ENCODE assay signal across 24 cellular contexts in genomic region chr19:34230833-34231232, GRCh38. TPM values are rescaled to one million over a fixed set of nuclear protein-coding genes. Genes with fewer than 3 reads are reported as not detected.
DNase-seq lines count a peak whose midpoint lies in the region; ATAC-seq and TF ChIP-seq lines count a peak whose summit lies in the region.
"Had no signal": no experiment of that assay in that cellular context is flagged by ENCODE, and none has a peak within 500 bp of the region (broad histone marks: within the 10 kb centered on the region; RNA-seq: fewer than 3 reads in every experiment).

No MANE protein-coding gene starts in this region.

- peaks cover 18% of the 10 kb centered on the region for H3K4me1 ChIP-seq in HUES48 (ENCODE audit: control insufficient read depth, insufficient read depth, low read length)
- H3K4me1 ChIP-seq in smooth muscle cell (ENCODE audit: low read depth), result no peaks in the 10 kb centered on the region

- DNase-seq in Ammon's horn (ENCODE audit: low spot score) (peak; percentile 54), nephron progenitor cell (no peak), iPS-NIHi7 (ENCODE audit: extremely low spot score) (no peak), smooth muscle cell (lab: John Stamatoyannopoulos, UW; ENCODE audit: unreplicated experiment) (no peak)
- no peak for DNase-seq in activated T-helper 2 cell treated with anti-CD3 and anti-CD28 coated beads, Interferon-gamma antibody, Interleukin-2, Interleukin-4, amounts not matched to agents 10 μg/mL and 5 μg/mL and 100 μg/mL, durations not matched to agents 14 hours and 24 hours and 36 hours (ENCODE audit: low spot score)
- no peak for DNase-seq in effector memory CD8-positive, alpha-beta T cell
- DNase-seq: activated CD4-positive, alpha-beta T cell treated with anti-CD3 and anti-CD28 coated beads, Interleukin-2, amount 50 U/mL, for 4 hours; activated CD8-positive, alpha-beta memory T cell treated with anti-CD3 and anti-CD28 coated beads, Interleukin-2, amount 50 U/mL, for 4 hours; esophagus squamous epithelium; islet precursor cell; NCI-H1048; NCI-H1930; NCI-H526; sigmoid colon; stomach had no signal

- no peak overlapping the region for H3K4me2 ChIP-seq in smooth muscle cell
- H3K4me2 ChIP-seq: BLaER1 had no signal

- peak overlapping the region; percentile 45 for H3K27ac Mint-ChIP-seq in nephron progenitor cell
- H3K27ac Mint-ChIP-seq in activated T-helper 2 cell treated with anti-CD3 and anti-CD28 coated beads, Interferon-gamma antibody, Interleukin-2, Interleukin-4, amounts not matched to agents 10 μg/mL and 5 μg/mL and 100 μg/mL, durations not matched to agents 14 hours and 24 hours and 36 hours, result no peak overlapping the region
- H3K27ac Mint-ChIP-seq in effector memory CD8-positive, alpha-beta T cell, result no peak overlapping the region
- H3K27ac Mint-ChIP-seq: activated T-helper 17 cell treated with anti-CD3 and anti-CD28 coated beads, Interleukin-2, amount 50 U/mL, for 72 hours; T-helper 1 cell treated with Interleukin-12 subunit alpha and Interleukin-12 subunit beta and Interleukin-4 antibody, amounts not matched to agents 30 μg/mL and 1 μg/mL, for 36 hours; type B pancreatic cell had no signal

- H3K4me3 ChIP-seq in HUES48 (ENCODE audit: low read depth, low read length), result no peak overlapping the region
- H3K4me3 ChIP-seq in smooth muscle cell, result no peak overlapping the region
- H3K4me3 ChIP-seq: BLaER1, esophagus squamous epithelium, HAP-1, prostate gland, sigmoid colon, stomach had no signal

- no peaks in the 10 kb centered on the region for H3K79me2 ChIP-seq in smooth muscle cell (ENCODE audit: low read depth)

- H3K27ac ChIP-seq in HUES48 (ENCODE audit: low read depth, low read length), result peak overlapping the region; percentile 36
- H3K27ac ChIP-seq in cingulate gyrus (ENCODE audit: low read depth, low read length), result peak overlapping the region; percentile 51
- H3K27ac ChIP-seq in smooth muscle cell (ENCODE audit: low read depth), result no peak overlapping the region
- H3K27ac ChIP-seq: BLaER1, esophagus squamous epithelium, prostate gland, sigmoid colon, stomach had no signal

- intact Hi-C loops in activated T-helper 2 cell treated with anti-CD3 and anti-CD28 coated beads, Interferon-gamma antibody, Interleukin-2, Interleukin-4, amounts not matched to agents 10 μg/mL and 5 μg/mL and 100 μg/mL, durations not matched to agents 14 hours and 24 hours and 36 hours (cut with micrococcal nuclease), result no loop called here

- no peaks in the 10 kb centered on the region for H3K27me3 Mint-ChIP-seq in nephron progenitor cell (ENCODE audit: low read depth, poor library complexity)
- no peaks in the 10 kb centered on the region for H3K27me3 Mint-ChIP-seq in activated T-helper 2 cell treated with anti-CD3 and anti-CD28 coated beads, Interferon-gamma antibody, Interleukin-2, Interleukin-4, amounts not matched to agents 10 μg/mL and 5 μg/mL and 100 μg/mL, durations not matched to agents 14 hours and 24 hours and 36 hours (ENCODE audit: low read depth)
- H3K27me3 Mint-ChIP-seq in effector memory CD8-positive, alpha-beta T cell, result no peaks in the 10 kb centered on the region
- H3K27me3 Mint-ChIP-seq: activated T-helper 17 cell treated with anti-CD3 and anti-CD28 coated beads, Interleukin-2, amount 50 U/mL, for 72 hours; type B pancreatic cell had no signal

- TF ChIP-seq CTCF in nephron progenitor cell (IDR thresholded peaks at IDR 0.05) (no peak), smooth muscle cell (IDR thresholded peaks at IDR 0.05; ENCODE audit: borderline replicate concordance, insufficient read depth, poor library complexity, severe bottlenecking) (no peak)

- H3K4me3 Mint-ChIP-seq in nephron progenitor cell, result no peak overlapping the region
- no peak overlapping the region for H3K4me3 Mint-ChIP-seq in activated T-helper 2 cell treated with anti-CD3 and anti-CD28 coated beads, Interferon-gamma antibody, Interleukin-2, Interleukin-4, amounts not matched to agents 10 μg/mL and 5 μg/mL and 100 μg/mL, durations not matched to agents 14 hours and 24 hours and 36 hours (ENCODE audit: low read depth)
- H3K4me3 Mint-ChIP-seq in effector memory CD8-positive, alpha-beta T cell, result no peak overlapping the region
- H3K4me3 Mint-ChIP-seq: T-helper 1 cell treated with Interleukin-12 subunit alpha and Interleukin-12 subunit beta and Interleukin-4 antibody, amounts not matched to agents 30 μg/mL and 1 μg/mL, for 36 hours; type B pancreatic cell had no signal

- H3K9me3 ChIP-seq in HUES48 (ENCODE audit: control insufficient read depth, insufficient read depth, low read length) (no peaks in the 10 kb centered on the region), smooth muscle cell (replicated peaks; ENCODE audit: low read depth) (no peaks in the 10 kb centered on the region)
- H3K9me3 ChIP-seq: BLaER1, esophagus squamous epithelium, HAP-1, sigmoid colon, stomach had no signal

- no peak for ATAC-seq in effector memory CD8-positive, alpha-beta T cell (replicated peaks)
- ATAC-seq: activated T-helper 17 cell treated with anti-CD3 and anti-CD28 coated beads, Interleukin-2, amount 50 U/mL, for 72 hours; HepG2 had no signal

- peaks cover 47% of the 10 kb centered on the region for H4K20me1 ChIP-seq in smooth muscle cell (ENCODE audit: low read depth)

- H3K36me3 ChIP-seq in HUES48 (ENCODE audit: control insufficient read depth, insufficient read depth, low read length) (peaks cover 48% of the 10 kb centered on the region), smooth muscle cell (ENCODE audit: low read depth) (peaks cover 17% of the 10 kb centered on the region)
- H3K36me3 ChIP-seq: prostate gland had no signal

- H3F3A ChIP-seq in smooth muscle cell (ENCODE audit: low read depth), result peaks cover 32% of the 10 kb centered on the region

- peaks cover 64% of the 10 kb centered on the region for H3K36me3 Mint-ChIP-seq in nephron progenitor cell (ENCODE audit: low read depth)
- H3K36me3 Mint-ChIP-seq in activated T-helper 2 cell treated with anti-CD3 and anti-CD28 coated beads, Interferon-gamma antibody, Interleukin-2, Interleukin-4, amounts not matched to agents 10 μg/mL and 5 μg/mL and 100 μg/mL, durations not matched to agents 14 hours and 24 hours and 36 hours (ENCODE audit: low read depth), result peaks cover 61% of the 10 kb centered on the region
- peaks cover 47% of the 10 kb centered on the region for H3K36me3 Mint-ChIP-seq in effector memory CD8-positive, alpha-beta T cell (ENCODE audit: insufficient read depth)

- H2AFZ ChIP-seq in smooth muscle cell (ENCODE audit: low read depth), result no peak overlapping the region

- no peak overlapping the region for H3K9ac ChIP-seq in HUES48 (ENCODE audit: low read depth, low read length)
- H3K9ac ChIP-seq in smooth muscle cell (ENCODE audit: low read depth), result no peak overlapping the region
- H3K9ac ChIP-seq: BLaER1 had no signal

- no peaks in the 10 kb centered on the region for H3K9me3 Mint-ChIP-seq in nephron progenitor cell
- no peaks in the 10 kb centered on the region for H3K9me3 Mint-ChIP-seq in activated T-helper 2 cell treated with anti-CD3 and anti-CD28 coated beads, Interferon-gamma antibody, Interleukin-2, Interleukin-4, amounts not matched to agents 10 μg/mL and 5 μg/mL and 100 μg/mL, durations not matched to agents 14 hours and 24 hours and 36 hours
- H3K9me3 Mint-ChIP-seq in effector memory CD8-positive, alpha-beta T cell, result no peaks in the 10 kb centered on the region
- H3K9me3 Mint-ChIP-seq: activated T-helper 17 cell treated with anti-CD3 and anti-CD28 coated beads, Interleukin-2, amount 50 U/mL, for 72 hours; T-helper 1 cell treated with Interleukin-12 subunit alpha and Interleukin-12 subunit beta and Interleukin-4 antibody, amounts not matched to agents 30 μg/mL and 1 μg/mL, for 36 hours; type B pancreatic cell had no signal

- WGBS in smooth muscle cell (ENCODE audit: low lambda C conversion rate), result 96% methylated on average over 10 of the region's 10 CpGs

- H3K27me3 ChIP-seq in HUES48 (ENCODE audit: control insufficient read depth, insufficient read depth, low read length), result no peaks in the 10 kb centered on the region
- H3K27me3 ChIP-seq in smooth muscle cell (ENCODE audit: low read depth), result no peaks in the 10 kb centered on the region
- H3K27me3 ChIP-seq: BLaER1, esophagus squamous epithelium, sigmoid colon, stomach had no signal

- no peaks in the 10 kb centered on the region for H3K4me1 Mint-ChIP-seq in nephron progenitor cell
- H3K4me1 Mint-ChIP-seq in activated T-helper 2 cell treated with anti-CD3 and anti-CD28 coated beads, Interferon-gamma antibody, Interleukin-2, Interleukin-4, amounts not matched to agents 10 μg/mL and 5 μg/mL and 100 μg/mL, durations not matched to agents 14 hours and 24 hours and 36 hours (ENCODE audit: low read depth), result peaks cover 39% of the 10 kb centered on the region
- peaks cover 7 to 17% of the 10 kb centered on the region in 2 donors for H3K4me1 Mint-ChIP-seq in effector memory CD8-positive, alpha-beta T cell (ENCODE audit: low read depth in 2 of 2)

RNA-seq across cellular contexts. Expression of gene GARRE1, which starts 23.5 kb away (rescaled TPM):
- total RNA-seq in smooth muscle cell, result 15.6 and 17.8 TPM in 2 replicates
- 7.0 and 8.5 TPM in 2 replicates for polyA plus RNA-seq in smooth muscle cell
- 9.6 and 10.0 TPM in 2 replicates for total RNA-seq in activated T-helper 2 cell treated with anti-CD3 and anti-CD28 coated beads, Interferon-gamma antibody, Interleukin-2, Interleukin-4, amounts not matched to agents 10 μg/mL and 5 μg/mL and 100 μg/mL, durations not matched to agents 14 hours and 24 hours and 36 hours

RNA-seq across cellular contexts. Expression of gene LSM14A, which starts 58.5 kb away (rescaled TPM):
- 90.9 and 97.6 TPM in 2 replicates for total RNA-seq in smooth muscle cell
- polyA plus RNA-seq in smooth muscle cell, result 63.0 and 69.9 TPM in 2 replicates
- 95.8 and 101 TPM in 2 replicates for total RNA-seq in activated T-helper 2 cell treated with anti-CD3 and anti-CD28 coated beads, Interferon-gamma antibody, Interleukin-2, Interleukin-4, amounts not matched to agents 10 μg/mL and 5 μg/mL and 100 μg/mL, durations not matched to agents 14 hours and 24 hours and 36 hours
